Comparison of ENCODE assay signal across 11 cellular contexts in genomic region chr12:76081909-76082308, GRCh38. TPM values are rescaled to one million over a fixed set of nuclear protein-coding genes. Genes with fewer than 3 reads are reported as not detected.
DNase-seq lines count a peak whose midpoint lies in the region; ATAC-seq and TF ChIP-seq lines count a peak whose summit lies in the region.
"Had no signal": no experiment of that assay in that cellular context is flagged by ENCODE, and none has a peak within 500 bp of the region (broad histone marks: within the 10 kb centered on the region; RNA-seq: fewer than 3 reads in every experiment).

No MANE protein-coding gene starts in this region.

- no peaks in the 10 kb centered on the region for H3K27me3 ChIP-seq in iPS-15b (ENCODE audit: control insufficient read depth, insufficient read depth, low read length)
- H3K27me3 ChIP-seq: right atrium auricular region, SJCRH30 had no signal

- H3K27ac Mint-ChIP-seq in stimulated activated naive CD8-positive, alpha-beta T cell treated with anti-CD3 and anti-CD28 coated beads, Interleukin-15, Interleukin-2, amounts not matched to agents 100 ng/mL and 50 ng/mL, for 24 hours, result peak overlapping the region; percentile 62
- peak overlapping the region; percentile 71; the same call in 1 of the 2 replicates for H3K27ac Mint-ChIP-seq in WTC11

- peak overlapping the region; percentile 80 for H3K4me3 ChIP-seq in iPS-15b (ENCODE audit: low read depth, low read length)
- H3K4me3 ChIP-seq: right atrium auricular region had no signal

- no peaks in the 10 kb centered on the region for H3K9me3 ChIP-seq in iPS-15b (ENCODE audit: control insufficient read depth, insufficient read depth, low read length)
- H3K9me3 ChIP-seq: SJCRH30 had no signal

- no peaks in the 10 kb centered on the region for H3K27me3 Mint-ChIP-seq in stimulated activated naive CD8-positive, alpha-beta T cell treated with anti-CD3 and anti-CD28 coated beads, Interleukin-15, Interleukin-2, amounts not matched to agents 100 ng/mL and 50 ng/mL, for 24 hours
- H3K27me3 Mint-ChIP-seq in WTC11 (ENCODE audit: low read depth), result peaks cover 3% of the 10 kb centered on the region; the same call in 1 of the 2 replicates

- H3K4me1 ChIP-seq in iPS-15b (ENCODE audit: control insufficient read depth, insufficient read depth, low read length), result peaks cover 25% of the 10 kb centered on the region

- H3K9ac ChIP-seq in iPS-15b (ENCODE audit: low read depth, low read length), result no peak overlapping the region

- H3K36me3 ChIP-seq in iPS-15b (ENCODE audit: control insufficient read depth, insufficient read depth, low read length), result no peaks in the 10 kb centered on the region
- H3K36me3 ChIP-seq: right atrium auricular region had no signal

- H3K4me3 Mint-ChIP-seq in stimulated activated naive CD8-positive, alpha-beta T cell treated with anti-CD3 and anti-CD28 coated beads, Interleukin-15, Interleukin-2, amounts not matched to agents 100 ng/mL and 50 ng/mL, for 24 hours, result peak overlapping the region; percentile 97
- H3K4me3 Mint-ChIP-seq in WTC11, result peak overlapping the region; percentile 94

- H3K36me3 Mint-ChIP-seq in stimulated activated naive CD8-positive, alpha-beta T cell treated with anti-CD3 and anti-CD28 coated beads, Interleukin-15, Interleukin-2, amounts not matched to agents 100 ng/mL and 50 ng/mL, for 24 hours (ENCODE audit: low read depth), result peaks cover 60% of the 10 kb centered on the region
- peaks cover 11% of the 10 kb centered on the region for H3K36me3 Mint-ChIP-seq in WTC11

- H3K4me1 Mint-ChIP-seq in stimulated activated naive CD8-positive, alpha-beta T cell treated with anti-CD3 and anti-CD28 coated beads, Interleukin-15, Interleukin-2, amounts not matched to agents 100 ng/mL and 50 ng/mL, for 24 hours (ENCODE audit: low read depth), result peaks cover 77% of the 10 kb centered on the region
- H3K4me1 Mint-ChIP-seq in WTC11, result peaks cover 60% of the 10 kb centered on the region

- peaks cover 3% of the 10 kb centered on the region for H3K9me3 Mint-ChIP-seq in stimulated activated naive CD8-positive, alpha-beta T cell treated with anti-CD3 and anti-CD28 coated beads, Interleukin-15, Interleukin-2, amounts not matched to agents 100 ng/mL and 50 ng/mL, for 24 hours
- H3K9me3 Mint-ChIP-seq in WTC11, result no peaks in the 10 kb centered on the region

- TF ChIP-seq CTCF in WTC11 (IDR thresholded peaks at IDR 0.05), result no peak

- CTCF ChIA-PET in WTC11 (lab: Charles Lee), result interaction anchor here (0.5 to 1.0 kb wide), 2 partner anchors 10 to 31 kb away, joined by 3 to 4 read pairs; no protein-coding TSS in a partner anchor

- POLR2A ChIA-PET in WTC11 (lab: Charles Lee), result no interaction called here

- ATAC-seq in stimulated activated naive CD8-positive, alpha-beta T cell treated with anti-CD3 and anti-CD28 coated beads, Interleukin-15, Interleukin-2, amounts not matched to agents 100 U/mL and 50 U/mL, for 24 hours, result no peak
- ATAC-seq in WTC11 (no peak), GM19351 (IDR thresholded peaks at IDR 0.05; ENCODE audit: unreplicated experiment) (no peak), GM18511 (IDR thresholded peaks at IDR 0.05; ENCODE audit: unreplicated experiment) (no peak)

- no peak for DNase-seq in stimulated activated naive CD8-positive, alpha-beta T cell treated with anti-CD3 and anti-CD28 coated beads, Interleukin-15, Interleukin-2, amounts not matched to agents 100 U/mL and 50 U/mL, for 24 hours
- DNase-seq in WTC11 (ENCODE audit: low spot score), result no peak
- no peak for DNase-seq in NCI-H526 (lab: John Stamatoyannopoulos, UW)
- no peak for DNase-seq in NCI-H1048 (lab: John Stamatoyannopoulos, UW)
- DNase-seq: central memory CD4-positive, alpha-beta T cell; SJCRH30 had no signal

TF ChIP-seq in WTC11, 78 proteins besides CTCF, POLR2A, EP300 and RAD21 (continues in another document):
- TF ChIP-seq AFF4 (CRISPR knock-in tag; IDR thresholded peaks at IDR 0.05; ENCODE audit: borderline replicate concordance) (no peak), ZNF232 (CRISPR knock-in tag; IDR thresholded peaks at IDR 0.05) (no peak), GABPB1 (CRISPR knock-in tag; IDR thresholded peaks at IDR 0.05) (no peak), TCF7 (CRISPR knock-in tag; IDR thresholded peaks at IDR 0.05; ENCODE audit: low read depth) (no peak), CREM (CRISPR knock-in tag; IDR thresholded peaks at IDR 0.05) (no peak)
- TF ChIP-seq, protein P1, sequence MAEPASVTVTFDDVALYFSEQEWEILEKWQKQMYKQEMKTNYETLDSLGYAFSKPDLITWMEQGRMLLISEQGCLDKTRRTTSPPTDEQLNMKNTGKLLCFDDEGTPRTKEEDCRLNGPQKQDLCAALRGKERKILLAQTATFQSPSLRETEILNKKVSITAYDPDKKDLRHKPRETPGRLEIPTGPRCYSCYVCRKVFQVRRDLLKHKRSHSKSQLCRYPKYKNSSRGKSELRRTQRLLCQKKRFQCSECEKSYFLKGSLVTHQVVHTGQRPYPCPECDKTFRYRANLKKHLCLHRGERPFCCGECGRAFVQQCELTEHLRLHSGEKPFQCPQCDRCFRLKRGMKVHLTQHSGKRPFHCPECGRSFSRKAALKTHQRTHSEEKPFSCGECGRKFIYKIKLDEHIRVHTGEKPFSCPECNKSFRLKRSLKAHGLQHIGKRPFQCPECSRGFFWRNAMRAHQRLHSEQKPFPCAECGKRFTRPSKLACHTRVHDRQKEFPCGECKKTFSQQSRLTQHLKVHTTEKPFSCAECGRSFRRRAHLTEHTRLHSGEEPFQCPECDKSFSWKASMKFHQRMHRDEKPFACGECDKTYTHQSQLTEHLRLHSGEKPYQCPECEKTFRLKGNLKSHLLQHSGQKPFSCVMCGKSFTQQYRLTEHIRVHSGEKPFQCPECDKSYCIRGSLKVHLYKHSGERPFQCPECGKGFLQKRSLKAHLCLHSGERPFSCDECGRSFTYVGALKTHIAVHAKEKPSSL (CRISPR knock-in tag; conservative IDR thresholded peaks at IDR 0.05), result no peak
- TF ChIP-seq, protein P2, sequence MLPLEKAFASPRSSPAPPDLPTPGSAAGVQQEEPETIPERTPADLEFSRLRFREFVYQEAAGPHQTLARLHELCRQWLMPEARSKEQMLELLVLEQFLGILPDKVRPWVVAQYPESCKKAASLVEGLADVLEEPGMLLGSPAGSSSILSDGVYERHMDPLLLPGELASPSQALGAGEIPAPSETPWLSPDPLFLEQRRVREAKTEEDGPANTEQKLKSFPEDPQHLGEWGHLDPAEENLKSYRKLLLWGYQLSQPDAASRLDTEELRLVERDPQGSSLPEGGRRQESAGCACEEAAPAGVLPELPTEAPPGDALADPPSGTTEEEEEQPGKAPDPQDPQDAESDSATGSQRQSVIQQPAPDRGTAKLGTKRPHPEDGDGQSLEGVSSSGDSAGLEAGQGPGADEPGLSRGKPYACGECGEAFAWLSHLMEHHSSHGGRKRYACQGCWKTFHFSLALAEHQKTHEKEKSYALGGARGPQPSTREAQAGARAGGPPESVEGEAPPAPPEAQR (CRISPR knock-in tag; IDR thresholded peaks at IDR 0.05), result no peak

RNA-seq across cellular contexts. Expression of gene NAP1L1, which starts 2.6 kb away (rescaled TPM):
- total RNA-seq in WTC11 (2021), result 946 to 1,010 TPM (median 968 TPM) in 3 replicates

RNA-seq across cellular contexts. Expression of gene PHLDA1, which starts 50.3 kb away (rescaled TPM):
- total RNA-seq in WTC11 (2021), result 34.9 to 51.3 TPM (median 51.1 TPM) in 3 replicates
